Comparison of ENCODE assay signal across 1 cellular context in the genomic region with DNA sequence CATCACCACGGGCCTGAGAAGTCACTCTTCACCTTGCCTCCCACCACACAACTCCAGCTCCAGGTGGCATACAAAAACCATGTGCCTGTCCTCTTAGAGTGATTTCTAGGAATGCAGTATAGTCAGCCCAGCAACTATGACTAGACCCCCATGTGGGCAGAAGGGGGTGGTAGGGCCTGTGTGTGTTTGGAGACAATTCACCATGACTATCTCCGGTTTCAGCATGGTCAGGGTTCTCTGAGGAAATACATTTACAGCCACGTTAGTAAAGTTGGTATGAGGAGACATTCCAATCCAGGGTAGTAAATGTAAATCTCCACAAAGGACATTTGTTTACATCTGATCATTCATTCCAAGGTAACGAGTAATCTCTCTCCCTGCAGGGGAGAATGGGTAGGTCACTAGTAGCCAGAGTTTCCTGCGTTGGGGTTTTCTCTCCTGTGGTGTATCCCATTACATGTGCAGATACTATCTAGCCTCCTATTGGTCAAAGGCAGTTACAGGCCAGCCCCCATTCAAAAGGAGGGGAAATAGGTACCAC.
TF ChIP-seq lines count a peak whose summit lies in the region.

No MANE protein-coding gene starts in this region.

TF ChIP-seq in IMR-90, 13 proteins besides CTCF, POLR2A, EP300 and RAD21:
- TF ChIP-seq USF2 (IDR thresholded peaks at IDR 0.05; ENCODE audit: low read depth, low read length) (peak; percentile 53), BHLHE40 (IDR thresholded peaks at IDR 0.05; ENCODE audit: low read depth, low read length) (no peak), RFX5 (IDR thresholded peaks at IDR 0.05; ENCODE audit: low read depth, low read length) (no peak), NFE2L2 (IDR thresholded peaks at IDR 0.05; ENCODE audit: low read depth, low read length) (peak; percentile 38; the same call in 1 of the 2 replicates), RCOR1 (IDR thresholded peaks at IDR 0.05; ENCODE audit: insufficient replicate concordance, low read length) (no peak), SMC3 (IDR thresholded peaks at IDR 0.05; ENCODE audit: low read depth, low read length) (no peak), MAZ (IDR thresholded peaks at IDR 0.05; ENCODE audit: borderline replicate concordance, low read depth, low read length) (peak; percentile 15; the same call in 1 of the 2 replicates), CHD1 (IDR thresholded peaks at IDR 0.05; ENCODE audit: low read depth, low read length) (no peak), MAFK (IDR thresholded peaks at IDR 0.05; ENCODE audit: low read depth, low read length) (peak; percentile 47; the same call in 1 of the 2 replicates), FOS (IDR thresholded peaks at IDR 0.05; ENCODE audit: low read depth, low read length) (peak; percentile 36), ELK1 (IDR thresholded peaks at IDR 0.05; ENCODE audit: borderline replicate concordance, low read depth, low read length) (no peak), CEBPB (IDR thresholded peaks at IDR 0.05; ENCODE audit: low read depth, low read length) (peak; percentile 66), MXI1 (IDR thresholded peaks at IDR 0.05; ENCODE audit: borderline replicate concordance, low read depth, low read length) (peak; percentile 77)
